1 cellular context compared by ENCODE assay signal in the genomic region with DNA sequence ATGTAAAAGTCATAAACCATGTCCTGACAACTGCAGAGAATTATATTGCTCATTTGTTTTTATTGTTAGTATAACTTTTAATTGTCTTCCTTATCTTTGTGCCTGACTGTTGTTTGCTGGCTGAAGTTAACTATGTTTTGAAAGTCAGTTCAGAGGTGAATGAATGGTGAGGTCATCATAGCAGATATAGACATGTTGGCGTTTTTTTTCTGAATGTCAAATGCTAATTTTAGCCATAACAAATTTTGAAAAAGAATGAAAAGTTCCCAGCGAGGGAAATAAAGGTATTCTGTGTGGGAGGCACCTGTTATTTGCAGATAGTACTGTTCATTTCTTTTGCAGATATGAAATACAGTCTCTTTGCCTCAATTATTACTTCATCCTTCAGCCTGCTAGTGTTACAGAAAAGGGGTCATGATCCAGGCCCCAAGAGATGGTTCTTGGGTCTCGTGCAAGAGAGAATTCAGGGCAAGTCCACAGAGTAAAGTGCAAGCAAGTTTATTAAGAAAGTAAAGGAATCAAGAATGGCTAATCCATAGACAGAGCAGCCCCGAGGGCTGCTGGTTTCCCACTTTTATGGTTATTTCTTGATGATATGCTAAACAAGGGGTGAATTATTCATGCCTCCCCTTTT.
TF ChIP-seq lines count a peak whose summit lies in the region.

No MANE protein-coding gene starts in this region.

TF ChIP-seq in HEK293, 187 proteins besides CTCF, POLR2A, EP300 and RAD21 (continued from another document and continues in another):
- TF ChIP-seq, protein P1, sequence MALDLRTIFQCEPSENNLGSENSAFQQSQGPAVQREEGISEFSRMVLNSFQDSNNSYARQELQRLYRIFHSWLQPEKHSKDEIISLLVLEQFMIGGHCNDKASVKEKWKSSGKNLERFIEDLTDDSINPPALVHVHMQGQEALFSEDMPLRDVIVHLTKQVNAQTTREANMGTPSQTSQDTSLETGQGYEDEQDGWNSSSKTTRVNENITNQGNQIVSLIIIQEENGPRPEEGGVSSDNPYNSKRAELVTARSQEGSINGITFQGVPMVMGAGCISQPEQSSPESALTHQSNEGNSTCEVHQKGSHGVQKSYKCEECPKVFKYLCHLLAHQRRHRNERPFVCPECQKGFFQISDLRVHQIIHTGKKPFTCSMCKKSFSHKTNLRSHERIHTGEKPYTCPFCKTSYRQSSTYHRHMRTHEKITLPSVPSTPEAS (tag by site-specific recombination; IDR thresholded peaks at IDR 0.05) = no peak; the same call in 1 of the 2 replicates
- TF ChIP-seq ZNF112 (tag by site-specific recombination; IDR thresholded peaks at IDR 0.05) (no peak), ZSCAN23 (tag by site-specific recombination; IDR thresholded peaks at IDR 0.05) (peak; percentile 71), ZNF350 (tag by site-specific recombination; IDR thresholded peaks at IDR 0.05) (no peak), ZNF785 (tag by site-specific recombination; IDR thresholded peaks at IDR 0.05) (no peak), ZNF555 (tag by site-specific recombination; conservative IDR thresholded peaks at IDR 0.05) (no peak), OSR2 (tag by site-specific recombination; IDR thresholded peaks at IDR 0.05) (peak; percentile 71; the same call in 1 of the 2 replicates), ZNF2 (tag by site-specific recombination; IDR thresholded peaks at IDR 0.05) (no peak; the same call in 1 of the 2 replicates), ZNF239 (tag by site-specific recombination; IDR thresholded peaks at IDR 0.05) (no peak), ZNF768 (tag by site-specific recombination; IDR thresholded peaks at IDR 0.05) (no peak), ZNF747 (tag by site-specific recombination; IDR thresholded peaks at IDR 0.05) (no peak), ZNF600 (tag by site-specific recombination; IDR thresholded peaks at IDR 0.05) (0 out of 2 replicates have a peak, but pooled peaks have one; percentile 10), MZF1 (tag by site-specific recombination; IDR thresholded peaks at IDR 0.05; ENCODE audit: borderline replicate concordance) (no peak), ZBTB17 (tag by site-specific recombination; IDR thresholded peaks at IDR 0.05) (no peak), SCRT1 (tag by site-specific recombination; IDR thresholded peaks at IDR 0.05; ENCODE audit: borderline replicate concordance) (peak; percentile 51; the same call in 1 of the 2 replicates), ZNF660 (tag by site-specific recombination; IDR thresholded peaks at IDR 0.05) (peak; percentile 55; the same call in 1 of the 2 replicates), ZNF175 (tag by site-specific recombination; IDR thresholded peaks at IDR 0.05) (no peak), SP3 (tag by site-specific recombination; IDR thresholded peaks at IDR 0.05) (no peak), ZNF664 (tag by site-specific recombination; IDR thresholded peaks at IDR 0.05) (no peak), YY1 (tag by site-specific recombination; IDR thresholded peaks at IDR 0.05) (no peak), GFI1B (tag by site-specific recombination; IDR thresholded peaks at IDR 0.05) (0 out of 2 replicates have a peak, but pooled peaks have one; percentile 40), ZNF391 (tag by site-specific recombination; IDR thresholded peaks at IDR 0.05; ENCODE audit: borderline replicate concordance, low read depth) (no peak; the same call in 1 of the 2 replicates), ZNF548 (tag by site-specific recombination; IDR thresholded peaks at IDR 0.05) (no peak), ZFP3 (tag by site-specific recombination; IDR thresholded peaks at IDR 0.05; ENCODE audit: low read depth) (no peak; the same call in 1 of the 2 replicates)
- TF ChIP-seq, protein P2, sequence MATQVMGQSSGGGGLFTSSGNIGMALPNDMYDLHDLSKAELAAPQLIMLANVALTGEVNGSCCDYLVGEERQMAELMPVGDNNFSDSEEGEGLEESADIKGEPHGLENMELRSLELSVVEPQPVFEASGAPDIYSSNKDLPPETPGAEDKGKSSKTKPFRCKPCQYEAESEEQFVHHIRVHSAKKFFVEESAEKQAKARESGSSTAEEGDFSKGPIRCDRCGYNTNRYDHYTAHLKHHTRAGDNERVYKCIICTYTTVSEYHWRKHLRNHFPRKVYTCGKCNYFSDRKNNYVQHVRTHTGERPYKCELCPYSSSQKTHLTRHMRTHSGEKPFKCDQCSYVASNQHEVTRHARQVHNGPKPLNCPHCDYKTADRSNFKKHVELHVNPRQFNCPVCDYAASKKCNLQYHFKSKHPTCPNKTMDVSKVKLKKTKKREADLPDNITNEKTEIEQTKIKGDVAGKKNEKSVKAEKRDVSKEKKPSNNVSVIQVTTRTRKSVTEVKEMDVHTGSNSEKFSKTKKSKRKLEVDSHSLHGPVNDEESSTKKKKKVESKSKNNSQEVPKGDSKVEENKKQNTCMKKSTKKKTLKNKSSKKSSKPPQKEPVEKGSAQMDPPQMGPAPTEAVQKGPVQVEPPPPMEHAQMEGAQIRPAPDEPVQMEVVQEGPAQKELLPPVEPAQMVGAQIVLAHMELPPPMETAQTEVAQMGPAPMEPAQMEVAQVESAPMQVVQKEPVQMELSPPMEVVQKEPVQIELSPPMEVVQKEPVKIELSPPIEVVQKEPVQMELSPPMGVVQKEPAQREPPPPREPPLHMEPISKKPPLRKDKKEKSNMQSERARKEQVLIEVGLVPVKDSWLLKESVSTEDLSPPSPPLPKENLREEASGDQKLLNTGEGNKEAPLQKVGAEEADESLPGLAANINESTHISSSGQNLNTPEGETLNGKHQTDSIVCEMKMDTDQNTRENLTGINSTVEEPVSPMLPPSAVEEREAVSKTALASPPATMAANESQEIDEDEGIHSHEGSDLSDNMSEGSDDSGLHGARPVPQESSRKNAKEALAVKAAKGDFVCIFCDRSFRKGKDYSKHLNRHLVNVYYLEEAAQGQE (tag by site-specific recombination; IDR thresholded peaks at IDR 0.05) = no peak
- TF ChIP-seq, protein P3, sequence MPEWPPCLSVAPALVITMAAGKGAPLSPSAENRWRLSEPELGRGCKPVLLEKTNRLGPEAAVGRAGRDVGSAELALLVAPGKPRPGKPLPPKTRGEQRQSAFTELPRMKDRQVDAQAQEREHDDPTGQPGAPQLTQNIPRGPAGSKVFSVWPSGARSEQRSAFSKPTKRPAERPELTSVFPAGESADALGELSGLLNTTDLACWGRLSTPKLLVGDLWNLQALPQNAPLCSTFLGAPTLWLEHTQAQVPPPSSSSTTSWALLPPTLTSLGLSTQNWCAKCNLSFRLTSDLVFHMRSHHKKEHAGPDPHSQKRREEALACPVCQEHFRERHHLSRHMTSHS (tag by site-specific recombination; IDR thresholded peaks at IDR 0.05) = peak; percentile 40; the same call in 1 of the 2 replicates
- TF ChIP-seq, protein P4, sequence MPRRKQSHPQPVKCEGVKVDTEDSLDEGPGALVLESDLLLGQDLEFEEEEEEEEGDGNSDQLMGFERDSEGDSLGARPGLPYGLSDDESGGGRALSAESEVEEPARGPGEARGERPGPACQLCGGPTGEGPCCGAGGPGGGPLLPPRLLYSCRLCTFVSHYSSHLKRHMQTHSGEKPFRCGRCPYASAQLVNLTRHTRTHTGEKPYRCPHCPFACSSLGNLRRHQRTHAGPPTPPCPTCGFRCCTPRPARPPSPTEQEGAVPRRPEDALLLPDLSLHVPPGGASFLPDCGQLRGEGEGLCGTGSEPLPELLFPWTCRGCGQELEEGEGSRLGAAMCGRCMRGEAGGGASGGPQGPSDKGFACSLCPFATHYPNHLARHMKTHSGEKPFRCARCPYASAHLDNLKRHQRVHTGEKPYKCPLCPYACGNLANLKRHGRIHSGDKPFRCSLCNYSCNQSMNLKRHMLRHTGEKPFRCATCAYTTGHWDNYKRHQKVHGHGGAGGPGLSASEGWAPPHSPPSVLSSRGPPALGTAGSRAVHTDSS (tag by site-specific recombination; IDR thresholded peaks at IDR 0.05) = no peak
- TF ChIP-seq, protein P5, sequence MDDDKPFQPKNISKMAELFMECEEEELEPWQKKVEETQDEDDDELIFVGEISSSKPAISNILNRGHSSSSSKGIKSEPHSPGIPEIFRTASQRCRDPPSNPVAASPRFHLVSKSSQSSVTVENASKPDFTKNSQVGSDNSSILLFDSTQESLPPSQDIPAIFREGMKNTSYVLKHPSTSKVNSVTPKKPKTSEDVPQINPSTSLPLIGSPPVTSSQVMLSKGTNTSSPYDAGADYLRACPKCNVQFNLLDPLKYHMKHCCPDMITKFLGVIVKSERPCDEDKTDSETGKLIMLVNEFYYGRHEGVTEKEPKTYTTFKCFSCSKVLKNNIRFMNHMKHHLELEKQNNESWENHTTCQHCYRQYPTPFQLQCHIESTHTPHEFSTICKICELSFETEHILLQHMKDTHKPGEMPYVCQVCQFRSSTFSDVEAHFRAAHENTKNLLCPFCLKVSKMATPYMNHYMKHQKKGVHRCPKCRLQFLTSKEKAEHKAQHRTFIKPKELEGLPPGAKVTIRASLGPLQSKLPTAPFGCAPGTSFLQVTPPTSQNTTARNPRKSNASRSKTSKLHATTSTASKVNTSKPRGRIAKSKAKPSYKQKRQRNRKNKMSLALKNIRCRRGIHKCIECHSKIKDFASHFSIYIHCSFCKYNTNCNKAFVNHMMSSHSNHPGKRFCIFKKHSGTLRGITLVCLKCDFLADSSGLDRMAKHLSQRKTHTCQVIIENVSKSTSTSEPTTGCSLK (tag by site-specific recombination; IDR thresholded peaks at IDR 0.05) = no peak
- TF ChIP-seq, protein P6, sequence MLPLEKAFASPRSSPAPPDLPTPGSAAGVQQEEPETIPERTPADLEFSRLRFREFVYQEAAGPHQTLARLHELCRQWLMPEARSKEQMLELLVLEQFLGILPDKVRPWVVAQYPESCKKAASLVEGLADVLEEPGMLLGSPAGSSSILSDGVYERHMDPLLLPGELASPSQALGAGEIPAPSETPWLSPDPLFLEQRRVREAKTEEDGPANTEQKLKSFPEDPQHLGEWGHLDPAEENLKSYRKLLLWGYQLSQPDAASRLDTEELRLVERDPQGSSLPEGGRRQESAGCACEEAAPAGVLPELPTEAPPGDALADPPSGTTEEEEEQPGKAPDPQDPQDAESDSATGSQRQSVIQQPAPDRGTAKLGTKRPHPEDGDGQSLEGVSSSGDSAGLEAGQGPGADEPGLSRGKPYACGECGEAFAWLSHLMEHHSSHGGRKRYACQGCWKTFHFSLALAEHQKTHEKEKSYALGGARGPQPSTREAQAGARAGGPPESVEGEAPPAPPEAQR (tag by site-specific recombination; IDR thresholded peaks at IDR 0.05) = no peak
- TF ChIP-seq, protein P7, sequence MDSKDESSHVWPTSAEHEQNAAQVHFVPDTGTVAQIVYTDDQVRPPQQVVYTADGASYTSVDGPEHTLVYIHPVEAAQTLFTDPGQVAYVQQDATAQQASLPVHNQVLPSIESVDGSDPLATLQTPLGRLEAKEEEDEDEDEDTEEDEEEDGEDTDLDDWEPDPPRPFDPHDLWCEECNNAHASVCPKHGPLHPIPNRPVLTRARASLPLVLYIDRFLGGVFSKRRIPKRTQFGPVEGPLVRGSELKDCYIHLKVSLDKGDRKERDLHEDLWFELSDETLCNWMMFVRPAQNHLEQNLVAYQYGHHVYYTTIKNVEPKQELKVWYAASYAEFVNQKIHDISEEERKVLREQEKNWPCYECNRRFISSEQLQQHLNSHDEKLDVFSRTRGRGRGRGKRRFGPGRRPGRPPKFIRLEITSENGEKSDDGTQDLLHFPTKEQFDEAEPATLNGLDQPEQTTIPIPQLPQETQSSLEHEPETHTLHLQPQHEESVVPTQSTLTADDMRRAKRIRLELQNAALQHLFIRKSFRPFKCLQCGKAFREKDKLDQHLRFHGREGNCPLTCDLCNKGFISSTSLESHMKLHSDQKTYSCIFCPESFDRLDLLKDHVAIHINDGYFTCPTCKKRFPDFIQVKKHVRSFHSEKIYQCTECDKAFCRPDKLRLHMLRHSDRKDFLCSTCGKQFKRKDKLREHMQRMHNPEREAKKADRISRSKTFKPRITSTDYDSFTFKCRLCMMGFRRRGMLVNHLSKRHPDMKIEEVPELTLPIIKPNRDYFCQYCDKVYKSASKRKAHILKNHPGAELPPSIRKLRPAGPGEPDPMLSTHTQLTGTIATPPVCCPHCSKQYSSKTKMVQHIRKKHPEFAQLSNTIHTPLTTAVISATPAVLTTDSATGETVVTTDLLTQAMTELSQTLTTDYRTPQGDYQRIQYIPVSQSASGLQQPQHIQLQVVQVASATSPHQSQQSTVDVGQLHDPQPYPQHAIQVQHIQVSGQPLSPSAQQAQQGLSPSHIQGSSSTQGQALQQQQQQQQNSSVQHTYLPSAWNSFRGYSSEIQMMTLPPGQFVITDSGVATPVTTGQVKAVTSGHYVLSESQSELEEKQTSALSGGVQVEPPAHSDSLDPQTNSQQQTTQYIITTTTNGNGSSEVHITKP (tag by site-specific recombination; IDR thresholded peaks at IDR 0.05) = no peak
- TF ChIP-seq, protein P8, sequence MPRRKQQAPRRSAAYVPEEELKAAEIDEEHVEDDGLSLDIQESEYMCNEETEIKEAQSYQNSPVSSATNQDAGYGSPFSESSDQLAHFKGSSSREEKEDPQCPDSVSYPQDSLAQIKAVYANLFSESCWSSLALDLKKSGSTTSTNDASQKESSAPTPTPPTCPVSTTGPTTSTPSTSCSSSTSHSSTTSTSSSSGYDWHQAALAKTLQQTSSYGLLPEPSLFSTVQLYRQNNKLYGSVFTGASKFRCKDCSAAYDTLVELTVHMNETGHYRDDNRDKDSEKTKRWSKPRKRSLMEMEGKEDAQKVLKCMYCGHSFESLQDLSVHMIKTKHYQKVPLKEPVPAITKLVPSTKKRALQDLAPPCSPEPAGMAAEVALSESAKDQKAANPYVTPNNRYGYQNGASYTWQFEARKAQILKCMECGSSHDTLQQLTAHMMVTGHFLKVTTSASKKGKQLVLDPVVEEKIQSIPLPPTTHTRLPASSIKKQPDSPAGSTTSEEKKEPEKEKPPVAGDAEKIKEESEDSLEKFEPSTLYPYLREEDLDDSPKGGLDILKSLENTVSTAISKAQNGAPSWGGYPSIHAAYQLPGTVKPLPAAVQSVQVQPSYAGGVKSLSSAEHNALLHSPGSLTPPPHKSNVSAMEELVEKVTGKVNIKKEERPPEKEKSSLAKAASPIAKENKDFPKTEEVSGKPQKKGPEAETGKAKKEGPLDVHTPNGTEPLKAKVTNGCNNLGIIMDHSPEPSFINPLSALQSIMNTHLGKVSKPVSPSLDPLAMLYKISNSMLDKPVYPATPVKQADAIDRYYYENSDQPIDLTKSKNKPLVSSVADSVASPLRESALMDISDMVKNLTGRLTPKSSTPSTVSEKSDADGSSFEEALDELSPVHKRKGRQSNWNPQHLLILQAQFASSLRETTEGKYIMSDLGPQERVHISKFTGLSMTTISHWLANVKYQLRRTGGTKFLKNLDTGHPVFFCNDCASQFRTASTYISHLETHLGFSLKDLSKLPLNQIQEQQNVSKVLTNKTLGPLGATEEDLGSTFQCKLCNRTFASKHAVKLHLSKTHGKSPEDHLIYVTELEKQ (tag by site-specific recombination; IDR thresholded peaks at IDR 0.05; ENCODE audit: borderline replicate concordance) = peak; percentile 84
- TF ChIP-seq, protein P9, sequence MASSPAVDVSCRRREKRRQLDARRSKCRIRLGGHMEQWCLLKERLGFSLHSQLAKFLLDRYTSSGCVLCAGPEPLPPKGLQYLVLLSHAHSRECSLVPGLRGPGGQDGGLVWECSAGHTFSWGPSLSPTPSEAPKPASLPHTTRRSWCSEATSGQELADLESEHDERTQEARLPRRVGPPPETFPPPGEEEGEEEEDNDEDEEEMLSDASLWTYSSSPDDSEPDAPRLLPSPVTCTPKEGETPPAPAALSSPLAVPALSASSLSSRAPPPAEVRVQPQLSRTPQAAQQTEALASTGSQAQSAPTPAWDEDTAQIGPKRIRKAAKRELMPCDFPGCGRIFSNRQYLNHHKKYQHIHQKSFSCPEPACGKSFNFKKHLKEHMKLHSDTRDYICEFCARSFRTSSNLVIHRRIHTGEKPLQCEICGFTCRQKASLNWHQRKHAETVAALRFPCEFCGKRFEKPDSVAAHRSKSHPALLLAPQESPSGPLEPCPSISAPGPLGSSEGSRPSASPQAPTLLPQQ (tag by site-specific recombination; IDR thresholded peaks at IDR 0.05) = peak; percentile 46
